ENCODE assay signal across 7 cellular contexts in the genomic region with DNA sequence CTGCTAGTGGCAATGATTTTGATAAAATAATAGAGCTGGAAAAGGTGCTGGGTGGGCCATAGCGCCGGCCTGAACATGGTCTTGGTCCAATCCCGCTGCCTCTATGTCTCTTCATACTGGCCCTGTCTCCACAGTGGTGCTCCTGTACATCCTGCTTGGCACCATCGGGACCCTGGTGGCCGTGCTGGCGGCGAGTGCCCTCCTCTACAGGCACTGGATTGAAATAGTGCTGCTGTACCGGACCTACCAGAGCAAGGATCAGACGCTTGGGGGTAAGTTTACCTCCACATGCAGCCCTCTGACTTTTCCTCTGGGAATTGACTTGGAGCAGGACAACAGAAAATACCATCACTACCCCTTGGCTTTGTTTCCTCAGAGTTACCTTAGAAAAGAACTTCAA. TPM values are rescaled to one million over a fixed set of nuclear protein-coding genes. Genes with fewer than 3 reads are reported as not detected.
"Had no signal": no experiment of that assay in that cellular context is flagged by ENCODE, and none has a peak within 500 bp of the region (broad histone marks: within the 10 kb centered on the region; RNA-seq: fewer than 3 reads in every experiment).

No MANE protein-coding gene starts in this region.

- H3K9ac ChIP-seq: GM23248 had no signal

- H2AFZ ChIP-seq: GM23248 had no signal

- H3K27ac ChIP-seq: GM23248 had no signal

- H3K4me3 ChIP-seq: GM23248 had no signal

- DNase-seq: GM23248, GOT3, H7, HCEC 1CT, IMR-90 had no signal

RNA-seq across cellular contexts. Expression of a gene that starts 24.0 kb away (rescaled TPM):
- total RNA-seq: GM23248, H7, HT-29, IMR-90 had no signal
- polyA plus RNA-seq: IMR-90 had no signal

RNA-seq across cellular contexts. Expression of a gene that starts 26.1 kb away (rescaled TPM):
- total RNA-seq: GM23248, H4, H7, HT-29, IMR-90 had no signal
- polyA plus RNA-seq: GM23248, IMR-90 had no signal
